ENCODE assay signal across 11 cellular contexts in the genomic region with DNA sequence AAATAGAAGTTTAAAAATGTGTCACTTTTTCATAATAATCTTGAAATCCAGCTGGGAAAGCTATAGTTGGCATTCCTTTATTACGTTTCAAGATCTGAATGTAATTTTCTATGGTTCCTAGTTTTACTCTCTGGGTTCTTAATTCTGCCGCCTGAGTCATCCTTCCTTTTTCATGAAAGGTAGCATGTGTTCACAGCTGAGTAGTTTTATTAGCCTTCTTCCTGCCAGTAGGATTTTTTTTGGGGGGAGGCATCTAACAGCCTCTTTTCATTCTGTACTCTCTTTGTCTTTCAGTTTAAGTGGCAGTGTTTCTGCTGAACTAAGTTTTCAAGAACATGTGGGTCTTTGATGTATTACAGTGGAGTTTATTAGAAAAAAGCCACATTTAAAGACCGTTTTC. TPM values are rescaled to one million over a fixed set of nuclear protein-coding genes. Genes with fewer than 3 reads are reported as not detected.
DNase-seq lines count a peak whose midpoint lies in the region; ATAC-seq and TF ChIP-seq lines count a peak whose summit lies in the region.
"Had no signal": no experiment of that assay in that cellular context is flagged by ENCODE, and none has a peak within 500 bp of the region (broad histone marks: within the 10 kb centered on the region; RNA-seq: fewer than 3 reads in every experiment).

No MANE protein-coding gene starts in this region.

- peak overlapping the region; percentile 37 for H3K27ac Mint-ChIP-seq in activated naive CD8-positive, alpha-beta T cell treated with anti-CD3 and anti-CD28 coated beads, Interleukin-2, amount 10 ng/mL, durations not matched to agents 7 days and 5 days
- peak overlapping the region; percentile 91 to 92 for H3K27ac Mint-ChIP-seq in natural killer cell

- peaks cover 65% of the 10 kb centered on the region for H3K4me1 Mint-ChIP-seq in activated naive CD8-positive, alpha-beta T cell treated with anti-CD3 and anti-CD28 coated beads, Interleukin-2, amount 10 ng/mL, durations not matched to agents 7 days and 5 days
- H3K4me1 Mint-ChIP-seq in natural killer cell, result peaks cover 77 to 87% of the 10 kb centered on the region in 2 donors

- H3K9me3 Mint-ChIP-seq in activated naive CD8-positive, alpha-beta T cell treated with anti-CD3 and anti-CD28 coated beads, Interleukin-2, amount 10 ng/mL, durations not matched to agents 7 days and 5 days, result peaks cover 2% of the 10 kb centered on the region
- no peaks in the 10 kb centered on the region for H3K9me3 Mint-ChIP-seq in natural killer cell

- H3K4me3 Mint-ChIP-seq in activated naive CD8-positive, alpha-beta T cell treated with anti-CD3 and anti-CD28 coated beads, Interleukin-2, amount 10 ng/mL, durations not matched to agents 7 days and 5 days, result peak overlapping the region; percentile 56
- peak overlapping the region; percentile 15 for H3K4me3 Mint-ChIP-seq in natural killer cell

- H3K36me3 Mint-ChIP-seq in activated naive CD8-positive, alpha-beta T cell treated with anti-CD3 and anti-CD28 coated beads, Interleukin-2, amount 10 ng/mL, durations not matched to agents 7 days and 5 days, result peaks cover 47% of the 10 kb centered on the region
- H3K36me3 Mint-ChIP-seq in natural killer cell, result no peaks in the 10 kb centered on the region

- TF ChIP-seq CTCF in natural killer cell (IDR thresholded peaks at IDR 0.05), result no peak

- no peak overlapping the region for H3K4me3 ChIP-seq in Jurkat, Clone E6-1 (ENCODE audit: low read length)
- H3K4me3 ChIP-seq: cardiac muscle cell, mucosa of descending colon, testis had no signal

- POLR2A ChIA-PET in activated naive CD8-positive, alpha-beta T cell treated with anti-CD3 and anti-CD28 coated beads, Interleukin-2, amount 10 ng/mL, durations not matched to agents 7 days and 5 days (lab: Charles Lee), result interaction anchor here (1.3 kb wide), 1 partner anchor 10 kb away, joined by 5 read pairs; no protein-coding TSS in a partner anchor

- intact Hi-C loops in natural killer cell (cut with micrococcal nuclease), result no loop called here

- H3K27me3 Mint-ChIP-seq in activated naive CD8-positive, alpha-beta T cell treated with anti-CD3 and anti-CD28 coated beads, Interleukin-2, amount 10 ng/mL, durations not matched to agents 7 days and 5 days, result no peaks in the 10 kb centered on the region
- no peaks in the 10 kb centered on the region for H3K27me3 Mint-ChIP-seq in natural killer cell (ENCODE audit: low read depth in 2 of 2)

- DNase-seq in COLO829 (ENCODE audit: low spot score) (peak; percentile 96), natural killer cell (no peak), NCI-H510A (lab: John Stamatoyannopoulos, UW) (no peak), GM19240 (ENCODE audit: insufficient read length, low spot score) (no peak)
- peak; percentile 73 for DNase-seq in Jurkat, Clone E6-1 (ENCODE audit: low read depth, low spot score)
- DNase-seq in activated naive CD8-positive, alpha-beta T cell treated with anti-CD3 and anti-CD28 coated beads, Interleukin-2, amount 10 ng/mL, durations not matched to agents 7 days and 5 days, result no peak
- DNase-seq: activated CD4-positive, alpha-beta T cell treated with anti-CD3 and anti-CD28 coated beads, Interleukin-2, amount 50 U/mL, for 1 hour; mucosa of descending colon; testis had no signal

- no peak for ATAC-seq in activated naive CD8-positive, alpha-beta T cell treated with anti-CD3 and anti-CD28 coated beads, Interleukin-2, amount 10 ng/mL, durations not matched to agents 7 days and 5 days (ENCODE audit: low read depth)
- ATAC-seq in natural killer cell (peak in 2 of 3 donors; percentile 26 to 33), GM18870 (IDR thresholded peaks at IDR 0.05; ENCODE audit: unreplicated experiment) (no peak)
- ATAC-seq: mucosa of descending colon had no signal

RNA-seq across cellular contexts. Expression of a gene that starts 36.5 kb away (rescaled TPM):
- not detected for polyA plus RNA-seq in Jurkat, Clone E6-1 (2012; ENCODE audit: insufficient read depth, insufficient read length)
- total RNA-seq in activated naive CD8-positive, alpha-beta T cell treated with anti-CD3 and anti-CD28 coated beads, Interleukin-2, amount 10 ng/mL, durations not matched to agents 7 days and 5 days, result not detected
- total RNA-seq in natural killer cell, result not detected

RNA-seq across cellular contexts. Expression of a gene that starts 47.5 kb away (rescaled TPM):
- polyA plus RNA-seq in Jurkat, Clone E6-1 (2012; ENCODE audit: insufficient read depth, insufficient read length), result not detected
- not detected for total RNA-seq in activated naive CD8-positive, alpha-beta T cell treated with anti-CD3 and anti-CD28 coated beads, Interleukin-2, amount 10 ng/mL, durations not matched to agents 7 days and 5 days
- total RNA-seq in natural killer cell, result not detected
- total RNA-seq: cardiac muscle cell, mucosa of descending colon, testis had no signal

RNA-seq across cellular contexts. Expression of a gene that starts 52.2 kb away (rescaled TPM):
- polyA plus RNA-seq in Jurkat, Clone E6-1 (2012; ENCODE audit: insufficient read depth, insufficient read length), result 162 TPM
- 10 to 100 TPM; 50.9 to 51.4 TPM for total RNA-seq in activated naive CD8-positive, alpha-beta T cell treated with anti-CD3 and anti-CD28 coated beads, Interleukin-2, amount 10 ng/mL, durations not matched to agents 7 days and 5 days
- total RNA-seq in natural killer cell, result 10 to 100 TPM in 2 of 3 donors, 1 to 10 TPM in 1; 9.0 to 11.8 (median 11.4) TPM

Comparison
In these comparisons a context has a peak if more than half of its experiments do, and no peak if none do; other contexts are left out.
1. DNase-seq: peak in COLO829 (single experiment) and Jurkat, Clone E6-1 (single experiment); none in activated naive CD8-positive, alpha-beta T cell treated with anti-CD3 and anti-CD28 coated beads, Interleukin-2, amount 10 ng/mL, durations not matched to agents 7 days and 5 days (single experiment), natural killer cell (single experiment), NCI-H510A (single experiment) and GM19240 (single experiment).
2. ATAC-seq: peak in natural killer cell (2 of 3); none in activated naive CD8-positive, alpha-beta T cell treated with anti-CD3 and anti-CD28 coated beads, Interleukin-2, amount 10 ng/mL, durations not matched to agents 7 days and 5 days (single experiment) and GM18870 (single experiment).
3. RNA of a gene that starts 52.2 kb away (total RNA-seq): 50.9 to 51.4 TPM in activated naive CD8-positive, alpha-beta T cell treated with anti-CD3 and anti-CD28 coated beads, Interleukin-2, amount 10 ng/mL, durations not matched to agents 7 days and 5 days; 9.0 to 11.8 TPM in natural killer cell; every median in the first group is over 4 times any median in the second.